20 cellular contexts compared by ENCODE assay signal in genomic region chr13:79226250-79226649, GRCh38.
A peak's percentile ranks its signal among the peaks of the same experiment; 100 is the strongest.
DNase-seq lines count a peak whose midpoint lies in the region; FAIRE-seq lines count a peak whose summit lies in the region.
"Had no signal": no experiment of that assay in that cellular context is flagged by ENCODE, and none has a peak within 500 bp of the region (broad histone marks: within the 10 kb centered on the region; RNA-seq: fewer than 3 reads in every experiment).

No MANE protein-coding gene starts in this region.

- peaks cover 11% of the 10 kb centered on the region for H3K4me1 ChIP-seq in mesodermal cell (ENCODE audit: control insufficient read depth, insufficient read depth, low read length, poor library complexity, severe bottlenecking)

- no peaks in the 10 kb centered on the region for H3K36me3 ChIP-seq in mesodermal cell (ENCODE audit: control insufficient read depth, insufficient read depth, low read length)

- DNase-seq in NCI-H1436 treated with DMSO at 0.1 percent for 48 hours (lab: John Stamatoyannopoulos, UW) (peak; percentile 12), NCI-H1436 (lab: John Stamatoyannopoulos, UW) (no peak), H4 (ENCODE audit: low spot score) (no peak), putamen (ENCODE audit: low spot score) (no peak), NCI-H2196 treated with DMSO at 0.1 percent for 48 hours (lab: John Stamatoyannopoulos, UW; ENCODE audit: unreplicated experiment) (no peak)
- DNase-seq: AML-193; C1 segment of cervical spinal cord; Calu3; CD8-positive, alpha-beta T cell; NCI-H2029 treated with DMSO at 0.1 percent for 48 hours; NCI-H446 treated with DMSO at 0.1 percent for 48 hours; NCI-H526 treated with DMSO at 0.1 percent for 48 hours; NK-92 treated with Interleukin-12 subunit alpha and Interleukin-12 subunit beta, amount 100 ng/mL, for 24 hours; SHP77 treated with DMSO at 0.1 percent for 48 hours; SK-N-SH had no signal

- H3K27ac ChIP-seq in mesodermal cell (ENCODE audit: low read depth, low read length, severe bottlenecking) = peak overlapping the region; percentile 48
- H3K27ac ChIP-seq: GM23248, RWPE1 had no signal

- FAIRE-seq in colon (lab: Jason Lieb, UNC) = peak; percentile 28
- FAIRE-seq: G401.6 had no signal

- no peak overlapping the region for H3K4me3 ChIP-seq in mesodermal cell (ENCODE audit: extremely low read depth, insufficient read depth, low read length, poor library complexity, severe bottlenecking)
- H3K4me3 ChIP-seq: GM23248 had no signal

- 88% methylated on average over 5 to 8 of the region's 8 CpGs for WGBS in mesodermal cell (ENCODE audit: insufficient coverage in 2 of 2), 2 experiments

- H3K9me3 ChIP-seq in mesodermal cell (ENCODE audit: control insufficient read depth, low read length) = no peaks in the 10 kb centered on the region
- H3K9me3 ChIP-seq: SK-N-SH had no signal
